In the genomic region with DNA sequence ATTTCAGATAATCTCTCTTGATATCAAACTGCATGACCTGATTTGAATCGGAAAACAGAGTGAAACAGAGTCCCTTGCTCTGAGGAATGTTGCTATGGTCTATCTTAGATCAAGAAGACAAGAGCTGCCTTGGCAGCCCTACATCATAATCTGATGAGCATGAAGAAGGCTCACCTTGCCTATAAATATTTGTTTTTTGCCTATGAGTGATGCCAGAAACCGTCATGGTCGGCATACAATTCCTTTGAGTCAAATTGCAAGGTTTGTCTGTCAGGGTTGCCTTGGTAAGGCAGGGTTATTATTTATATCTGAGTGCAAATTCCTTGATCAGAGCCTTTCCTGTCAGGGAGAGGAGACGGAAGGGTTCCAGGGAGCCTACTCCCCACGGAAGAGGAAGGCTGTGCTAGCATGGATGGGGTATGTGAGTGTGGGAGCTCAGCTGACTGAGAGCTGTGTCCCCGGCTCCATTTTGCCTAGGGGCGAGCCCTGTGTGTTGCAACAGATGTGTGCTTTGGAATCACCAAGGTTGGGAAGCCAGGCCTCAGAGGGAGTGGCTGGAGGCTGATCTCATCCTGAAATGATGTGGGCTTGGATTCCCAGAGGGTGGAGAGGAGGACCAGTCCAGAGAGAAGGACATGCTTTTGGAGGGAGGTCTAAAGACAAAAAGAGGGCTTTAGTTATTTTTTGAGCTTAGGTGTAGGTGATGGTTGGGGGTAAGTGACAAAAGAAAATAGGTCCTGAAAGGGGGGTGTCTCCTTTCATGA, we compare ENCODE assay signal across 1 cellular context.
TF ChIP-seq lines count a peak whose summit lies in the region.

No MANE protein-coding gene starts in this region.

TF ChIP-seq in WTC11, 78 proteins besides CTCF, POLR2A, EP300 and RAD21 (continued from another document):
- TF ChIP-seq, protein P1, sequence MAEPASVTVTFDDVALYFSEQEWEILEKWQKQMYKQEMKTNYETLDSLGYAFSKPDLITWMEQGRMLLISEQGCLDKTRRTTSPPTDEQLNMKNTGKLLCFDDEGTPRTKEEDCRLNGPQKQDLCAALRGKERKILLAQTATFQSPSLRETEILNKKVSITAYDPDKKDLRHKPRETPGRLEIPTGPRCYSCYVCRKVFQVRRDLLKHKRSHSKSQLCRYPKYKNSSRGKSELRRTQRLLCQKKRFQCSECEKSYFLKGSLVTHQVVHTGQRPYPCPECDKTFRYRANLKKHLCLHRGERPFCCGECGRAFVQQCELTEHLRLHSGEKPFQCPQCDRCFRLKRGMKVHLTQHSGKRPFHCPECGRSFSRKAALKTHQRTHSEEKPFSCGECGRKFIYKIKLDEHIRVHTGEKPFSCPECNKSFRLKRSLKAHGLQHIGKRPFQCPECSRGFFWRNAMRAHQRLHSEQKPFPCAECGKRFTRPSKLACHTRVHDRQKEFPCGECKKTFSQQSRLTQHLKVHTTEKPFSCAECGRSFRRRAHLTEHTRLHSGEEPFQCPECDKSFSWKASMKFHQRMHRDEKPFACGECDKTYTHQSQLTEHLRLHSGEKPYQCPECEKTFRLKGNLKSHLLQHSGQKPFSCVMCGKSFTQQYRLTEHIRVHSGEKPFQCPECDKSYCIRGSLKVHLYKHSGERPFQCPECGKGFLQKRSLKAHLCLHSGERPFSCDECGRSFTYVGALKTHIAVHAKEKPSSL (CRISPR knock-in tag; conservative IDR thresholded peaks at IDR 0.05), result no peak
- no peak for TF ChIP-seq ZNF219 (CRISPR knock-in tag; IDR thresholded peaks at IDR 0.05; ENCODE audit: borderline replicate concordance)
- no peak for TF ChIP-seq ZNF121 (CRISPR knock-in tag; IDR thresholded peaks at IDR 0.05)
- TF ChIP-seq, protein P2, sequence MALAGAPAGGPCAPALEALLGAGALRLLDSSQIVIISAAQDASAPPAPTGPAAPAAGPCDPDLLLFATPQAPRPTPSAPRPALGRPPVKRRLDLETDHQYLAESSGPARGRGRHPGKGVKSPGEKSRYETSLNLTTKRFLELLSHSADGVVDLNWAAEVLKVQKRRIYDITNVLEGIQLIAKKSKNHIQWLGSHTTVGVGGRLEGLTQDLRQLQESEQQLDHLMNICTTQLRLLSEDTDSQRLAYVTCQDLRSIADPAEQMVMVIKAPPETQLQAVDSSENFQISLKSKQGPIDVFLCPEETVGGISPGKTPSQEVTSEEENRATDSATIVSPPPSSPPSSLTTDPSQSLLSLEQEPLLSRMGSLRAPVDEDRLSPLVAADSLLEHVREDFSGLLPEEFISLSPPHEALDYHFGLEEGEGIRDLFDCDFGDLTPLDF (CRISPR knock-in tag; IDR thresholded peaks at IDR 0.05), result no peak
- TF ChIP-seq, protein P3, sequence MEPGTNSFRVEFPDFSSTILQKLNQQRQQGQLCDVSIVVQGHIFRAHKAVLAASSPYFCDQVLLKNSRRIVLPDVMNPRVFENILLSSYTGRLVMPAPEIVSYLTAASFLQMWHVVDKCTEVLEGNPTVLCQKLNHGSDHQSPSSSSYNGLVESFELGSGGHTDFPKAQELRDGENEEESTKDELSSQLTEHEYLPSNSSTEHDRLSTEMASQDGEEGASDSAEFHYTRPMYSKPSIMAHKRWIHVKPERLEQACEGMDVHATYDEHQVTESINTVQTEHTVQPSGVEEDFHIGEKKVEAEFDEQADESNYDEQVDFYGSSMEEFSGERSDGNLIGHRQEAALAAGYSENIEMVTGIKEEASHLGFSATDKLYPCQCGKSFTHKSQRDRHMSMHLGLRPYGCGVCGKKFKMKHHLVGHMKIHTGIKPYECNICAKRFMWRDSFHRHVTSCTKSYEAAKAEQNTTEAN (CRISPR knock-in tag; IDR thresholded peaks at IDR 0.05), result no peak
- no peak for TF ChIP-seq ZNF263 (CRISPR knock-in tag; IDR thresholded peaks at IDR 0.05; ENCODE audit: low read depth)
- TF ChIP-seq ZNF232 (CRISPR knock-in tag; IDR thresholded peaks at IDR 0.05), result no peak
- no peak for TF ChIP-seq SOX15 (CRISPR knock-in tag; IDR thresholded peaks at IDR 0.05)
- TF ChIP-seq NFE2L1 (CRISPR knock-in tag; IDR thresholded peaks at IDR 0.05), result no peak
